17 cellular contexts compared by ENCODE assay signal in the genomic region with DNA sequence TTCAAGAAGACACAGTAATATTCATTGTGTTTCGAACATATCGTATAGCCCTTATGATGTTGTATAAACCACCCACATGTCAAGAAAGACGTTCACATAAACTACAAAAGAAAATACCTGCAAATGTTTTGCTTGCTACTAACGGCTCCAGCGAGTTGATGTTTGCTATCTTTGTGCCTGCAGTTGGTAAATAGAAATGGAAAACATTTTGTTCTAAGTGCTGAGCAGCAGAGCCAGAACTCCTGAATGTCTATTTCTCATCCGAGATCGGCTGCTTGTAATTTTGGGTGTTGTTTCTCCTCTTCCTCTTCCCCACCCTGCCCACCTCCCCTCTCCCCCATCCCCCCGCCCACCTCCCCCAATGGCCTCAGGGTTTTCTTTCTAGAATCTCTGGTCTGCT. TPM values are rescaled to one million over a fixed set of nuclear protein-coding genes. Genes with fewer than 3 reads are reported as not detected.
A peak's percentile ranks its signal among the peaks of the same experiment; 100 is the strongest.
DNase-seq lines count a peak whose midpoint lies in the region; ATAC-seq and TF ChIP-seq lines count a peak whose summit lies in the region.
"Had no signal": no experiment of that assay in that cellular context is flagged by ENCODE, and none has a peak within 500 bp of the region (broad histone marks: within the 10 kb centered on the region; RNA-seq: fewer than 3 reads in every experiment).

No MANE protein-coding gene starts in this region.

- peaks cover 5% of the 10 kb centered on the region for H3K4me1 Mint-ChIP-seq in type B pancreatic cell (ENCODE audit: unreplicated experiment)
- H3K4me1 Mint-ChIP-seq: CD4-positive, CD25-positive, alpha-beta regulatory T cell had no signal

- no peak overlapping the region for H3K27ac Mint-ChIP-seq in type B pancreatic cell
- H3K27ac Mint-ChIP-seq: CD4-positive, CD25-positive, alpha-beta regulatory T cell; CD8-positive, alpha-beta T cell had no signal

- H3K27me3 ChIP-seq in OCI-LY3 (ENCODE audit: low read depth, low read length) (peaks cover 4% of the 10 kb centered on the region; the same call in 1 of the 2 replicates), prostate gland (replicated peaks; ENCODE audit: insufficient read depth) (no peaks in the 10 kb centered on the region), gastrocnemius medialis (peaks cover 7 to 16% (median 12%) of the 10 kb centered on the region in 3 donors)

- H3K79me2 ChIP-seq in OCI-LY3 (ENCODE audit: low read length) = no peaks in the 10 kb centered on the region

- no peak overlapping the region for H3K27ac ChIP-seq in OCI-LY3 (ENCODE audit: low read length)
- peak overlapping the region; percentile 30 for H3K27ac ChIP-seq in angular gyrus (ENCODE audit: low read depth, low read length)
- H3K27ac ChIP-seq in prostate gland = peak overlapping the region; percentile 66 to 73
- H3K27ac ChIP-seq in gastrocnemius medialis = no peak overlapping the region
- H3K27ac ChIP-seq: BLaER1, C4-2B had no signal

- no peak overlapping the region for H3K9ac ChIP-seq in OCI-LY3 (ENCODE audit: low read length)
- H3K9ac ChIP-seq: BLaER1 had no signal

- H3K36me3 ChIP-seq in OCI-LY3 (replicated peaks; ENCODE audit: low read depth, low read length) = no peaks in the 10 kb centered on the region
- no peaks in the 10 kb centered on the region for H3K36me3 ChIP-seq in prostate gland
- H3K36me3 ChIP-seq in gastrocnemius medialis = no peaks in the 10 kb centered on the region
- H3K36me3 ChIP-seq: BLaER1 had no signal

- H3K4me2 ChIP-seq in OCI-LY3 (ENCODE audit: low read length) = peak overlapping the region; percentile 85
- H3K4me2 ChIP-seq: BLaER1, GM23338 had no signal

- intact Hi-C loops in prostate gland (cut with DNase I) = no loop called here
- intact Hi-C loops in gastrocnemius medialis (cut with DNase I; ENCODE audit: low total_unique reads) = no loop called here

- WGBS in prostate gland = 43% methylated on average over 8 of the region's 8 CpGs

- ATAC-seq in SK-N-SH treated with all-trans-retinoic acid at 6 μM for 48 hours = no peak
- ATAC-seq in gastrocnemius medialis = no peak
- ATAC-seq in GM21526 (IDR thresholded peaks at IDR 0.05; ENCODE audit: low FRiP score, unreplicated experiment) = no peak
- ATAC-seq: CD8-positive, alpha-beta T cell; GM23338; HCT116 had no signal

- DNase-seq in prostate gland (ENCODE audit: low spot score) (no peak), type B pancreatic cell (ENCODE audit: extremely low spot score, unreplicated experiment) (no peak), gastrocnemius medialis (no peak)
- DNase-seq: Caco-2; CD4-positive, CD25-positive, alpha-beta regulatory T cell; CD8-positive, alpha-beta T cell; DMS153; DND-41; H9 had no signal

- H4K20me1 ChIP-seq in OCI-LY3 (ENCODE audit: insufficient read depth, low read length) = no peaks in the 10 kb centered on the region
- H4K20me1 ChIP-seq: BLaER1 had no signal

- peak overlapping the region; percentile 80; the same call in 1 of the 2 replicates for H2AFZ ChIP-seq in OCI-LY3 (ENCODE audit: low read depth, low read length)
- H2AFZ ChIP-seq: GM23338 had no signal

- TF ChIP-seq CTCF in OCI-LY3 (IDR thresholded peaks at IDR 0.05; ENCODE audit: low read depth, low read length) = no peak
- no peak for TF ChIP-seq CTCF in prostate gland (IDR thresholded peaks at IDR 0.05)
- no peak for TF ChIP-seq CTCF in type B pancreatic cell (conservative IDR thresholded peaks at IDR 0.05)
- TF ChIP-seq CTCF in gastrocnemius medialis (IDR thresholded peaks at IDR 0.05 in 4 of 5, conservative IDR thresholded peaks at IDR 0.05 in 1 of 5) = no peak

- H3K27me3 Mint-ChIP-seq in type B pancreatic cell = peaks cover 42% of the 10 kb centered on the region

- no peaks in the 10 kb centered on the region for H3K36me3 Mint-ChIP-seq in type B pancreatic cell
- H3K36me3 Mint-ChIP-seq: CD4-positive, CD25-positive, alpha-beta regulatory T cell; CD8-positive, alpha-beta T cell had no signal

- H3K9me3 ChIP-seq in OCI-LY3 (ENCODE audit: insufficient read depth, low read length) (no peaks in the 10 kb centered on the region), prostate gland (no peaks in the 10 kb centered on the region), gastrocnemius medialis (no peaks in the 10 kb centered on the region)
- H3K9me3 ChIP-seq: BLaER1, Caco-2 had no signal

- in situ Hi-C loops in gastrocnemius medialis (cut with MboI; ENCODE audit: low sequenced_read_pairs in 4 of 4) = loop anchor here in 3 of 4 donors (10.0 kb wide), 2 partner anchors 88 to 202 kb away; no protein-coding TSS in a partner anchor

- no peaks in the 10 kb centered on the region for H3K9me3 Mint-ChIP-seq in type B pancreatic cell
- H3K9me3 Mint-ChIP-seq: CD4-positive, CD25-positive, alpha-beta regulatory T cell; CD8-positive, alpha-beta T cell; GM23338; H9 had no signal

- H3K4me1 ChIP-seq in OCI-LY3 (ENCODE audit: low read length) = peaks cover 21% of the 10 kb centered on the region
- peaks cover 4% of the 10 kb centered on the region for H3K4me1 ChIP-seq in prostate gland (replicated peaks)
- peaks cover 0 to 9% of the 10 kb centered on the region in 2 donors for H3K4me1 ChIP-seq in gastrocnemius medialis
- H3K4me1 ChIP-seq: BLaER1, Caco-2 had no signal

- peak overlapping the region; percentile 70; the same call in 1 of the 2 replicates for H3K4me3 ChIP-seq in OCI-LY3 (ENCODE audit: low read length)
- peak overlapping the region in 1 of 2 donors; percentile 14 for H3K4me3 ChIP-seq in prostate gland
- H3K4me3 ChIP-seq in gastrocnemius medialis = no peak overlapping the region
- H3K4me3 ChIP-seq: BLaER1, GM23338 had no signal

- peak overlapping the region; percentile 1 for H3K4me3 Mint-ChIP-seq in type B pancreatic cell
- H3K4me3 Mint-ChIP-seq: CD4-positive, CD25-positive, alpha-beta regulatory T cell; CD8-positive, alpha-beta T cell; GM23338; H9 had no signal

- TF ChIP-seq POLR2A in prostate gland (IDR thresholded peaks at IDR 0.05) (no peak), gastrocnemius medialis (IDR thresholded peaks at IDR 0.05) (no peak)

TF ChIP-seq in SK-N-SH treated with all-trans-retinoic acid at 6 μM for 48 hours, 23 proteins besides CTCF, POLR2A, EP300 and RAD21:
- TF ChIP-seq CSDC2 (CRISPR knock-in tag; IDR thresholded peaks at IDR 0.05) (no peak), BACH2 (CRISPR knock-in tag; IDR thresholded peaks at IDR 0.05; ENCODE audit: borderline replicate concordance) (no peak)
- TF ChIP-seq, protein P1, sequence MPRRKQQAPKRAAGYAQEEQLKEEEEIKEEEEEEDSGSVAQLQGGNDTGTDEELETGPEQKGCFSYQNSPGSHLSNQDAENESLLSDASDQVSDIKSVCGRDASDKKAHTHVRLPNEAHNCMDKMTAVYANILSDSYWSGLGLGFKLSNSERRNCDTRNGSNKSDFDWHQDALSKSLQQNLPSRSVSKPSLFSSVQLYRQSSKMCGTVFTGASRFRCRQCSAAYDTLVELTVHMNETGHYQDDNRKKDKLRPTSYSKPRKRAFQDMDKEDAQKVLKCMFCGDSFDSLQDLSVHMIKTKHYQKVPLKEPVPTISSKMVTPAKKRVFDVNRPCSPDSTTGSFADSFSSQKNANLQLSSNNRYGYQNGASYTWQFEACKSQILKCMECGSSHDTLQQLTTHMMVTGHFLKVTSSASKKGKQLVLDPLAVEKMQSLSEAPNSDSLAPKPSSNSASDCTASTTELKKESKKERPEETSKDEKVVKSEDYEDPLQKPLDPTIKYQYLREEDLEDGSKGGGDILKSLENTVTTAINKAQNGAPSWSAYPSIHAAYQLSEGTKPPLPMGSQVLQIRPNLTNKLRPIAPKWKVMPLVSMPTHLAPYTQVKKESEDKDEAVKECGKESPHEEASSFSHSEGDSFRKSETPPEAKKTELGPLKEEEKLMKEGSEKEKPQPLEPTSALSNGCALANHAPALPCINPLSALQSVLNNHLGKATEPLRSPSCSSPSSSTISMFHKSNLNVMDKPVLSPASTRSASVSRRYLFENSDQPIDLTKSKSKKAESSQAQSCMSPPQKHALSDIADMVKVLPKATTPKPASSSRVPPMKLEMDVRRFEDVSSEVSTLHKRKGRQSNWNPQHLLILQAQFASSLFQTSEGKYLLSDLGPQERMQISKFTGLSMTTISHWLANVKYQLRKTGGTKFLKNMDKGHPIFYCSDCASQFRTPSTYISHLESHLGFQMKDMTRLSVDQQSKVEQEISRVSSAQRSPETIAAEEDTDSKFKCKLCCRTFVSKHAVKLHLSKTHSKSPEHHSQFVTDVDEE (CRISPR knock-in tag; IDR thresholded peaks at IDR 0.05) = no peak

RNA-seq across cellular contexts. Expression of a gene that starts 5.0 kb away (rescaled TPM):
- total RNA-seq in prostate gland (10 to 100 TPM; 24.3 to 32.4 TPM), type B pancreatic cell (ENCODE audit: low replicate concordance) (10.7 and 24.8 TPM in 2 replicates), gastrocnemius medialis (under 1 TPM; 0.10 to 0.87 (median 0.18) TPM)
- total RNA-seq: CD4-positive, CD25-positive, alpha-beta regulatory T cell; CD8-positive, alpha-beta T cell had no signal

RNA-seq across cellular contexts. Expression of a gene that starts 59.3 kb away (rescaled TPM):
- total RNA-seq in prostate gland = 10 to 100 TPM; 56.6 to 66.4 TPM
- total RNA-seq in type B pancreatic cell (ENCODE audit: low replicate concordance) = 29.5 and 39.2 TPM in 2 replicates
- total RNA-seq in gastrocnemius medialis = 10 to 100 TPM; 13.3 to 18.9 (median 18.5) TPM

Comparison
In these comparisons a context has a peak if more than half of its experiments do, and no peak if none do; other contexts are left out.
1. H3K27ac ChIP-seq: peak in angular gyrus (single experiment) and prostate gland (2 of 2); none in OCI-LY3 (single experiment) and gastrocnemius medialis (0 of 4).